16 cellular contexts compared by ENCODE assay signal in the genomic region with DNA sequence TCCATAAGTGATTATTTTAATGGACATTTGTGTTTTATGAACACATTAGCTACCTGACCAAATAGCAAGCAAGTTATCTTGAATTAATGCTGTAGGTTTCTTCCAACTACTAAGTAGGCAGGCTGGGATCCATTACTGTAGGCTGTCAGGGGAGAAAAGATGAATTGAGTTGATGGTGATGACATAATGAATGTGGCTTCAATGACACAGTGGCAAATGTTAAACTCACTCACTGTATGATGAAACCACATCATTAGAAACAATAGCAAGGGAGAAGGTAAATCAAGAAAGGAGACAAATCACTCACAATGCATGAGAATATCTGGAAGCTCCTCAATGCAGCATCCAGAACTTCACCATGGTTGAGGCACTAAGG.
DNase-seq lines count a peak whose midpoint lies in the region; ATAC-seq and TF ChIP-seq lines count a peak whose summit lies in the region.
"Had no signal": no experiment of that assay in that cellular context is flagged by ENCODE, and none has a peak within 500 bp of the region (broad histone marks: within the 10 kb centered on the region; RNA-seq: fewer than 3 reads in every experiment).

No MANE protein-coding gene starts in this region.

- no peak for TF ChIP-seq POLR2A in gastroesophageal sphincter (IDR thresholded peaks at IDR 0.05)

- H3K27me3 ChIP-seq in WERI-Rb-1 (ENCODE audit: insufficient read depth, low read depth, severe bottlenecking) (no peaks in the 10 kb centered on the region), gastroesophageal sphincter (no peaks in the 10 kb centered on the region)
- H3K27me3 ChIP-seq: esophagus muscularis mucosa had no signal

- H3K4me1 ChIP-seq in gastroesophageal sphincter = no peaks in the 10 kb centered on the region

- no peak for TF ChIP-seq CTCF in WERI-Rb-1 (IDR thresholded peaks at IDR 0.05; ENCODE audit: low read depth, low read length)
- TF ChIP-seq CTCF in gastroesophageal sphincter (IDR thresholded peaks at IDR 0.05) = no peak

- ATAC-seq in GM18499 (IDR thresholded peaks at IDR 0.05; ENCODE audit: insufficient read depth, unreplicated experiment) = peak; percentile 13
- peak; percentile 30 for ATAC-seq in GM21717 (IDR thresholded peaks at IDR 0.05; ENCODE audit: unreplicated experiment)
- peak; percentile 15 for ATAC-seq in HG03565 (IDR thresholded peaks at IDR 0.05; ENCODE audit: unreplicated experiment)
- no peak for ATAC-seq in gastroesophageal sphincter

- DNase-seq in kidney tubule cell (ENCODE audit: low spot score) = peak; percentile 6
- no peak for DNase-seq in WERI-Rb-1
- DNase-seq in NCI-H187 treated with DMSO at 0.1 percent for 48 hours (lab: John Stamatoyannopoulos, UW) = no peak
- DNase-seq in COR-L47 (lab: John Stamatoyannopoulos, UW) = no peak
- DNase-seq: ACHN; activated CD8-positive, alpha-beta memory T cell treated with anti-CD3 and anti-CD28 coated beads, Interleukin-2, amount 50 U/mL, for 48 hours; NCI-H146; posterior cingulate gyrus; SHP77 treated with DMSO at 0.1 percent for 48 hours; stimulated activated CD4-positive, alpha-beta T cell treated with anti-CD3 and anti-CD28 coated beads, Interleukin-2, amount 100 ng/mL, for 24 hours; stimulated activated naive B cell treated with anti-CD40 and anti-IgM and Interleukin-4, amounts not matched to agents 10 μg/mL and 1 μg/mL and 100 μg/mL, for 72 hours had no signal

- no peak for TF ChIP-seq EP300 in gastroesophageal sphincter (IDR thresholded peaks at IDR 0.05)

- no peak overlapping the region for H3K4me3 ChIP-seq in WERI-Rb-1 (ENCODE audit: low read depth, low read length)
- no peak overlapping the region for H3K4me3 ChIP-seq in gastroesophageal sphincter
- H3K4me3 ChIP-seq: esophagus muscularis mucosa had no signal

- no peak overlapping the region for H3K27ac ChIP-seq in WERI-Rb-1
- H3K27ac ChIP-seq in gastroesophageal sphincter = no peak overlapping the region
- H3K27ac ChIP-seq: esophagus muscularis mucosa had no signal

- H3K9me3 ChIP-seq in WERI-Rb-1 (ENCODE audit: severe bottlenecking) (no peaks in the 10 kb centered on the region), gastroesophageal sphincter (no peaks in the 10 kb centered on the region)
- H3K9me3 ChIP-seq: esophagus muscularis mucosa had no signal

- H3K36me3 ChIP-seq in WERI-Rb-1 (no peaks in the 10 kb centered on the region), gastroesophageal sphincter (no peaks in the 10 kb centered on the region)
- H3K36me3 ChIP-seq: esophagus muscularis mucosa had no signal
